In the genomic region with DNA sequence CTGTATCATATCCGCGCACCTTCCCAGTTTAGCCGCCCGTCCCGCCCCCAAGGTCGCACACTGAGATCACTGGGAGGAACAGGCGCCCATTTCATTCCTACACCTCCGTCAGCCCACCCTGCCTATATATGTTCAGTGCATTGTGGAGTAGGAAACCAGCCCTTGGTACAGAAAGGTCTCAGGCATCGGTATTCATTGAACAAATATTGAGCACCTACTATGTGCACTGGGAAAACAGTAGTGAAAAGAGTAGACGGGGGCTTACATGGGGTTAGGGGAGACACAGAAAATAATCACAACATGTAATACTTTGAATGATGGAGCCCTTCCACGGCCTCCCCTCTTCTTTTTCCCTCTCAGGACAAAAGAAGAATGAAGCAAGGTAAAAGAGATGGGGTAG, we compare ENCODE assay signal across 8 cellular contexts. TPM values are rescaled to one million over a fixed set of nuclear protein-coding genes. Genes with fewer than 3 reads are reported as not detected.
A peak's percentile ranks its signal among the peaks of the same experiment; 100 is the strongest.
DNase-seq lines count a peak whose midpoint lies in the region; ATAC-seq and TF ChIP-seq lines count a peak whose summit lies in the region.

No MANE protein-coding gene starts in this region.

- BruUV-seq in Calu3 (replicated peaks; lab: Mats Ljungman, UMichigan) = no TSS peak

- H3K4me3 ChIP-seq in OCI-LY1 (ENCODE audit: low read depth, low read length, poor library complexity, severe bottlenecking) (no peak overlapping the region), psoas muscle (no peak overlapping the region)

- intact Hi-C loops in Calu3 (cut with micrococcal nuclease; ENCODE audit: unreplicated experiment) (no loop called here), psoas muscle (cut with DNase I) (no loop called here)

- no peaks in the 10 kb centered on the region for H3K9me3 Mint-ChIP-seq in Calu3 (ENCODE audit: low read depth, unreplicated experiment)
- no peaks in the 10 kb centered on the region for H3K9me3 Mint-ChIP-seq in effector memory CD8-positive, alpha-beta T cell

- DNase-seq in Calu3 (no peak), psoas muscle (no peak), middle frontal gyrus (ENCODE audit: extremely low spot score, low spot score) (no peak), glomerular visceral epithelial cell (ENCODE audit: extremely low spot score) (no peak), kidney glomerular epithelial cell (lab: John Stamatoyannopoulos, UW) (no peak)
- no peak for DNase-seq in effector memory CD8-positive, alpha-beta T cell

- 85 to 86% (median 85%) methylated on average over 11 of the region's 11 CpGs for WGBS in psoas muscle, 3 donors

- H3K36me3 ChIP-seq in OCI-LY1 (ENCODE audit: insufficient read depth, low read length) (no peaks in the 10 kb centered on the region), psoas muscle (ENCODE audit: insufficient read depth in 1 of 2, low read depth in 1 of 2) (peaks cover 0 to 12% of the 10 kb centered on the region in 2 donors)

- peak overlapping the region; percentile 90 for H3K4me3 Mint-ChIP-seq in Calu3 (ENCODE audit: low read depth, unreplicated experiment)
- peak overlapping the region; percentile 83 to 86 for H3K4me3 Mint-ChIP-seq in effector memory CD8-positive, alpha-beta T cell

- no peak for ATAC-seq in effector memory CD8-positive, alpha-beta T cell (replicated peaks)
- peak in 1 of 4 donors; percentile 15 for ATAC-seq in psoas muscle
- no peak for ATAC-seq in GM19351 (IDR thresholded peaks at IDR 0.05; ENCODE audit: unreplicated experiment)

- H3K27ac Mint-ChIP-seq in Calu3 (ENCODE audit: unreplicated experiment) = peak overlapping the region; percentile 83
- H3K27ac Mint-ChIP-seq in effector memory CD8-positive, alpha-beta T cell = peak overlapping the region; percentile 82 to 86

- no peaks in the 10 kb centered on the region for H3F3A ChIP-seq in OCI-LY1 (ENCODE audit: insufficient read depth, low read length)

- H3K79me2 ChIP-seq in OCI-LY1 (ENCODE audit: insufficient read depth, low read length) = peaks cover 6% of the 10 kb centered on the region; the same call in 1 of the 2 replicates

- H3K9ac ChIP-seq in OCI-LY1 (ENCODE audit: low read length) = no peak overlapping the region; the same call in 1 of the 2 replicates

- H3K4me1 ChIP-seq in OCI-LY1 (ENCODE audit: insufficient read depth, low read length, severe bottlenecking) (peaks cover 20% of the 10 kb centered on the region), psoas muscle (peaks cover 10% of the 10 kb centered on the region)

- TF ChIP-seq CTCF in Calu3 (IDR thresholded peaks at IDR 0.05; ENCODE audit: unreplicated experiment) (no peak), OCI-LY1 (IDR thresholded peaks at IDR 0.05; ENCODE audit: low read length) (no peak), psoas muscle (IDR thresholded peaks at IDR 0.05) (no peak)

- H3K4me2 ChIP-seq in OCI-LY1 (ENCODE audit: low read length) = no peak overlapping the region

- no peaks in the 10 kb centered on the region for H3K27me3 Mint-ChIP-seq in Calu3 (ENCODE audit: unreplicated experiment)
- no peaks in the 10 kb centered on the region for H3K27me3 Mint-ChIP-seq in effector memory CD8-positive, alpha-beta T cell

- H3K4me1 Mint-ChIP-seq in Calu3 (ENCODE audit: low read depth, unreplicated experiment) = peaks cover 17% of the 10 kb centered on the region
- H3K4me1 Mint-ChIP-seq in effector memory CD8-positive, alpha-beta T cell (ENCODE audit: low read depth in 2 of 2) = peaks cover 16 to 17% of the 10 kb centered on the region in 2 donors

- CTCF ChIA-PET in Calu3 (lab: Charles Lee) = no interaction called here

- no peaks in the 10 kb centered on the region for H3K9me2 ChIP-seq in OCI-LY1 (ENCODE audit: low read depth, low read length)

- H4K20me1 ChIP-seq in OCI-LY1 (ENCODE audit: insufficient read depth, low read length) = no peaks in the 10 kb centered on the region

- no peak overlapping the region for H2AFZ ChIP-seq in OCI-LY1 (ENCODE audit: low read length)

- H3K9me3 ChIP-seq in OCI-LY1 (ENCODE audit: low read length) (no peaks in the 10 kb centered on the region), psoas muscle (no peaks in the 10 kb centered on the region)

- H3K27ac ChIP-seq in OCI-LY1 (ENCODE audit: low read depth, low read length, poor library complexity, severe bottlenecking) = peak overlapping the region; percentile 14
- H3K27ac ChIP-seq in psoas muscle = peak overlapping the region; percentile 93

- H3K27me3 ChIP-seq in OCI-LY1 (ENCODE audit: insufficient read depth, low read length) (no peaks in the 10 kb centered on the region), psoas muscle (ENCODE audit: insufficient read depth in 3 of 3, low read length in 2 of 3) (no peaks in the 10 kb centered on the region)

- H3K36me3 Mint-ChIP-seq in Calu3 (ENCODE audit: insufficient read depth, unreplicated experiment) = peaks cover 28% of the 10 kb centered on the region
- no peaks in the 10 kb centered on the region for H3K36me3 Mint-ChIP-seq in effector memory CD8-positive, alpha-beta T cell (ENCODE audit: insufficient read depth)

RNA-seq across cellular contexts. Expression of a gene that starts 0.8 kb away (rescaled TPM):
- total RNA-seq in Calu3 (2022) (16.7 and 23.4 TPM in 2 replicates), psoas muscle (10 to 100 TPM; 36.5 to 51.4 (median 44.8) TPM)
- polyA plus RNA-seq in psoas muscle = 10 to 100 TPM; 14.4 to 59.7 (median 17.1) TPM

RNA-seq across cellular contexts. Expression of a gene that starts 34.4 kb away (rescaled TPM):
- 196 and 205 TPM in 2 replicates for total RNA-seq in Calu3 (2022)
- total RNA-seq in psoas muscle = 100 to 1,000 TPM in 2 of 4 donors, 10 to 100 TPM in 2; 78.3 to 173 (median 112) TPM
- polyA plus RNA-seq in psoas muscle = 100 to 1,000 TPM in 2 of 3 donors, 10 to 100 TPM in 1; 98.2 to 170 (median 167) TPM
